Comparison of ENCODE assay signal across 11 cellular contexts in genomic region chr11:82676483-82677094, GRCh38. TPM values are rescaled to one million over a fixed set of nuclear protein-coding genes. Genes with fewer than 3 reads are reported as not detected.
DNase-seq lines count a peak whose midpoint lies in the region; ATAC-seq, FAIRE-seq and TF ChIP-seq lines count a peak whose summit lies in the region.
"Had no signal": no experiment of that assay in that cellular context is flagged by ENCODE, and none has a peak within 500 bp of the region (broad histone marks: within the 10 kb centered on the region; RNA-seq: fewer than 3 reads in every experiment).

No MANE protein-coding gene starts in this region.

- TF ChIP-seq POLR2A in NB4 (IDR thresholded peaks at IDR 0.05; ENCODE audit: extremely low read depth, insufficient read length) = no peak
- no peak for TF ChIP-seq POLR2A in endothelial cell of umbilical vein (IDR thresholded peaks at IDR 0.05; ENCODE audit: low read depth, low read length)

- H3K27ac ChIP-seq in left ventricle myocardium inferior (replicated peaks) (no peak overlapping the region), endothelial cell of umbilical vein (ENCODE audit: insufficient read depth, low read depth, low read length) (no peak overlapping the region)

- H3K9me1 ChIP-seq in endothelial cell of umbilical vein (replicated peaks; ENCODE audit: control insufficient read depth, extremely low read depth, insufficient read depth, low read length) = no peaks in the 10 kb centered on the region

- no peak for ATAC-seq in GM19035 (IDR thresholded peaks at IDR 0.05; ENCODE audit: unreplicated experiment)

- TF ChIP-seq CTCF in left ventricle myocardium inferior (IDR thresholded peaks at IDR 0.05; ENCODE audit: borderline replicate concordance) (peak; percentile 52), NB4 (IDR thresholded peaks at IDR 0.05; ENCODE audit: low read depth, low read length) (peak; percentile 47), endothelial cell of umbilical vein (IDR thresholded peaks at IDR 0.05; ENCODE audit: extremely low read depth in 1 of 2, insufficient read depth in 1 of 2, low read depth in 1 of 2, low read length in 2 of 2) (peak; percentile 19 to 35)

- CTCF ChIA-PET in endothelial cell of umbilical vein (lab: Charles Lee) = no interaction called here

- no peak overlapping the region for H3K9ac ChIP-seq in endothelial cell of umbilical vein (replicated peaks; ENCODE audit: extremely low read depth, insufficient read depth, low read length)

- no peak overlapping the region for H2AFZ ChIP-seq in endothelial cell of umbilical vein (ENCODE audit: low read depth, low read length)

- POLR2A ChIA-PET in endothelial cell of umbilical vein (lab: Charles Lee) = no interaction called here

- no peak overlapping the region for H3K4me2 ChIP-seq in endothelial cell of umbilical vein (ENCODE audit: insufficient read depth, low read length)

- no peaks in the 10 kb centered on the region for H4K20me1 ChIP-seq in endothelial cell of umbilical vein (replicated peaks; ENCODE audit: control insufficient read depth, extremely low read depth, insufficient read depth, low read length)

- H3K4me1 ChIP-seq in left ventricle myocardium inferior (no peaks in the 10 kb centered on the region), endothelial cell of umbilical vein (ENCODE audit: control insufficient read depth, extremely low read depth, insufficient read depth, low read length) (no peaks in the 10 kb centered on the region)

- H3K36me3 ChIP-seq in left ventricle myocardium inferior = no peaks in the 10 kb centered on the region
- H3K36me3 ChIP-seq in endothelial cell of umbilical vein (ENCODE audit: control insufficient read depth in 2 of 2, extremely low read depth in 1 of 2, insufficient read depth in 2 of 2, low read length in 2 of 2) = no peaks in the 10 kb centered on the region

- H3K79me2 ChIP-seq in endothelial cell of umbilical vein (ENCODE audit: control insufficient read depth, insufficient read depth, low read length) = no peaks in the 10 kb centered on the region

- intact Hi-C loops in left ventricle myocardium inferior (cut with micrococcal nuclease) = no loop called here
- intact Hi-C loops in cardiac septum (cut with DNase I) = no loop called here
- intact Hi-C loops in endothelial cell of umbilical vein (cut with micrococcal nuclease) = loop anchor here (1.0 kb wide), 1 partner anchor 33 kb away; no protein-coding TSS in a partner anchor

- BruUV-seq in endothelial cell of umbilical vein (replicated peaks; lab: Mats Ljungman, UMichigan) = no TSS peak

- no peak overlapping the region for H3K4me3 ChIP-seq in left ventricle myocardium inferior
- H3K4me3 ChIP-seq in NB4 (ENCODE audit: low read depth, low read length) = no peak overlapping the region
- H3K4me3 ChIP-seq in endothelial cell of umbilical vein (replicated peaks in 1 of 3; ENCODE audit: insufficient read depth in 1 of 3, low read depth in 1 of 3, low read length in 3 of 3) = no peak overlapping the region

- peaks cover 14% of the 10 kb centered on the region for H3K27me3 ChIP-seq in left ventricle myocardium inferior (ENCODE audit: low read depth)
- H3K27me3 ChIP-seq in endothelial cell of umbilical vein (ENCODE audit: control insufficient read depth in 2 of 2, insufficient read depth in 2 of 2, low read length in 2 of 2) = no peaks in the 10 kb centered on the region

- dilution Hi-C loops in endothelial cell of umbilical vein (cut with MboI; ENCODE audit: extremely low pct_ligation_motif_present, low sequenced_read_pairs) = no loop called here

- H3K9me3 ChIP-seq in left ventricle myocardium inferior (replicated peaks) (no peaks in the 10 kb centered on the region), endothelial cell of umbilical vein (replicated peaks; ENCODE audit: control insufficient read depth, insufficient read depth, low read length) (no peaks in the 10 kb centered on the region)

- no peak for DNase-seq in left ventricle myocardium inferior
- no peak for DNase-seq in cardiac septum (ENCODE audit: low spot score)
- DNase-seq in NB4 (ENCODE audit: low read depth) = no peak
- DNase-seq in endothelial cell of umbilical vein (ENCODE audit: low read depth, low spot score) = no peak
- no peak for DNase-seq in stimulated activated CD4-positive, alpha-beta T cell treated with anti-CD3 and anti-CD28 coated beads, Interleukin-2, amount 100 ng/mL, for 48 hours
- no peak for DNase-seq in NCI-H774 (lab: John Stamatoyannopoulos, UW)
- no peak for DNase-seq in cortex of kidney (lab: John Stamatoyannopoulos, UW)
- DNase-seq: CD4-positive, alpha-beta T cell; foreskin melanocyte; NCI-H226 had no signal

- peak; percentile 15 for FAIRE-seq in endothelial cell of umbilical vein (lab: Jason Lieb, UNC)

TF ChIP-seq in endothelial cell of umbilical vein, 7 proteins besides CTCF, POLR2A, EP300 and RAD21:
- TF ChIP-seq GATA2 (IDR thresholded peaks at IDR 0.05; ENCODE audit: insufficient read depth, insufficient read length, low read depth, low read length) = no peak
- TF ChIP-seq JUN (IDR thresholded peaks at IDR 0.05; ENCODE audit: borderline replicate concordance, insufficient read depth, insufficient read length, low read depth) = no peak
- TF ChIP-seq MAX (IDR thresholded peaks at IDR 0.05; ENCODE audit: insufficient read depth, insufficient read length) = no peak
- TF ChIP-seq EZH2 (IDR thresholded peaks at IDR 0.05; ENCODE audit: borderline replicate concordance, low read depth, low read length, severe bottlenecking) = no peak
- no peak for TF ChIP-seq POLR2AphosphoS5 (IDR thresholded peaks at IDR 0.05; ENCODE audit: insufficient read depth, low read depth, low read length)
- no peak for TF ChIP-seq FOS (IDR thresholded peaks at IDR 0.05; ENCODE audit: borderline replicate concordance, insufficient read depth, low read length)
- no peak for TF ChIP-seq MYC (IDR thresholded peaks at IDR 0.05; ENCODE audit: low read depth, low read length)

RNA-seq across cellular contexts. Expression of gene FAM181B, which starts 57.1 kb away (rescaled TPM):
- total RNA-seq in left ventricle myocardium inferior (0.19 TPM), cardiac septum (0.27 TPM), endothelial cell of umbilical vein (not detected in 2 replicates)
- polyA plus RNA-seq in endothelial cell of umbilical vein = 0.03 TPM in 1 of 2 replicates, not detected in the other
- polyA plus RNA-seq in endothelial cell of umbilical vein (2011; cell fraction: cytosol; rRNA removed) = 0.01 TPM in 1 of 2 replicates, not detected in the other
- not detected in 2 replicates for polyA plus RNA-seq in endothelial cell of umbilical vein (2011; cell fraction: nucleus; rRNA removed)
- not detected in 2 replicates for polyA plus RNA-seq in endothelial cell of umbilical vein (2012)
- polyA minus RNA-seq in endothelial cell of umbilical vein = 0.06 TPM in 1 of 2 replicates, not detected in the other
- not detected for polyA minus RNA-seq in endothelial cell of umbilical vein (2011; cell fraction: cytosol; rRNA and poly(A)+ RNA removed)
- polyA minus RNA-seq in endothelial cell of umbilical vein (2011; cell fraction: nucleus; rRNA and poly(A)+ RNA removed) = not detected in 2 replicates
